Comparison of ENCODE assay signal across 27 cellular contexts in genomic region chr13:113507564-113508210, GRCh38.
"Had no signal": no experiment of that assay in that cellular context is flagged by ENCODE, and none has a peak within 500 bp of the region (broad histone marks: within the 10 kb centered on the region; RNA-seq: fewer than 3 reads in every experiment).

No MANE protein-coding gene starts in this region.

- H3K27ac Mint-ChIP-seq: activated CD4-positive, alpha-beta memory T cell treated with anti-CD3 and anti-CD28 coated beads for 36 hours; activated CD4-positive, alpha-beta T cell treated with anti-CD3 and anti-CD28 coated beads, Interleukin-2, amount 10 ng/mL, durations not matched to agents 24 days and 14 days; activated T-helper 17 cell treated with anti-CD3 and anti-CD28 coated beads, Interleukin-2, amount 50 U/mL, for 72 hours; mesothelial cell of epicardium; stimulated activated memory B cell treated with anti-CD40 and anti-IgM and Interleukin-4, amounts not matched to agents 10 μg/mL and 1 μg/mL and 100 μg/mL, for 72 hours; T-helper 2 cell treated with Interferon-gamma antibody and Interleukin-4, amounts not matched to agents 5 μg/mL and 100 μg/mL, for 36 hours had no signal

- H3K9me3 ChIP-seq: esophagus squamous epithelium, left lung, right lobe of liver, stomach, thyroid gland, upper lobe of right lung had no signal

- H3K36me3 ChIP-seq: neural progenitor cell had no signal

- H3K27ac ChIP-seq: brain microvascular endothelial cell, esophagus squamous epithelium, left lung, neural progenitor cell, right lobe of liver, stomach, thyroid gland, upper lobe of right lung, VCaP had no signal

- H3K4me3 Mint-ChIP-seq: activated CD4-positive, alpha-beta memory T cell treated with anti-CD3 and anti-CD28 coated beads for 36 hours; activated CD4-positive, alpha-beta T cell treated with anti-CD3 and anti-CD28 coated beads, Interleukin-2, amount 10 ng/mL, durations not matched to agents 24 days and 14 days; activated T-cell treated with anti-CD3 and anti-CD28 coated beads, Interleukin-2, amount 50 U/mL, for 4 hours; activated T-helper 17 cell treated with anti-CD3 and anti-CD28 coated beads, Interleukin-2, amount 50 U/mL, for 72 hours; mesothelial cell of epicardium; naive thymus-derived CD4-positive, alpha-beta T cell; neural progenitor cell; stimulated activated memory B cell treated with anti-CD40 and anti-IgM and Interleukin-4, amounts not matched to agents 10 μg/mL and 1 μg/mL and 100 μg/mL, for 72 hours; T-helper 2 cell treated with Interferon-gamma antibody and Interleukin-4, amounts not matched to agents 5 μg/mL and 100 μg/mL, for 36 hours had no signal

- H3K27me3 Mint-ChIP-seq: activated CD4-positive, alpha-beta memory T cell treated with anti-CD3 and anti-CD28 coated beads for 36 hours; activated CD4-positive, alpha-beta T cell treated with anti-CD3 and anti-CD28 coated beads, Interleukin-2, amount 10 ng/mL, durations not matched to agents 24 days and 14 days; activated T-helper 17 cell treated with anti-CD3 and anti-CD28 coated beads, Interleukin-2, amount 50 U/mL, for 72 hours; naive thymus-derived CD4-positive, alpha-beta T cell; stimulated activated memory B cell treated with anti-CD40 and anti-IgM and Interleukin-4, amounts not matched to agents 10 μg/mL and 1 μg/mL and 100 μg/mL, for 72 hours had no signal

- H3K9ac ChIP-seq: neural progenitor cell had no signal

- H3K4me3 ChIP-seq: esophagus squamous epithelium, left lung, lung, neural progenitor cell, right lobe of liver, skin epidermis, stomach, thyroid gland, upper lobe of right lung had no signal

- H3K9me3 Mint-ChIP-seq: activated CD4-positive, alpha-beta memory T cell treated with anti-CD3 and anti-CD28 coated beads for 36 hours; activated CD4-positive, alpha-beta T cell treated with anti-CD3 and anti-CD28 coated beads, Interleukin-2, amount 10 ng/mL, durations not matched to agents 24 days and 14 days; activated T-cell treated with anti-CD3 and anti-CD28 coated beads, Interleukin-2, amount 50 U/mL, for 4 hours; activated T-helper 17 cell treated with anti-CD3 and anti-CD28 coated beads, Interleukin-2, amount 50 U/mL, for 72 hours; mesothelial cell of epicardium; naive thymus-derived CD4-positive, alpha-beta T cell; neural progenitor cell; stimulated activated memory B cell treated with anti-CD40 and anti-IgM and Interleukin-4, amounts not matched to agents 10 μg/mL and 1 μg/mL and 100 μg/mL, for 72 hours; T-helper 2 cell treated with Interferon-gamma antibody and Interleukin-4, amounts not matched to agents 5 μg/mL and 100 μg/mL, for 36 hours had no signal

- H3K4me1 Mint-ChIP-seq: activated CD4-positive, alpha-beta T cell treated with anti-CD3 and anti-CD28 coated beads, Interleukin-2, amount 10 ng/mL, durations not matched to agents 24 days and 14 days; activated T-helper 17 cell treated with anti-CD3 and anti-CD28 coated beads, Interleukin-2, amount 50 U/mL, for 72 hours; mesothelial cell of epicardium; stimulated activated memory B cell treated with anti-CD40 and anti-IgM and Interleukin-4, amounts not matched to agents 10 μg/mL and 1 μg/mL and 100 μg/mL, for 72 hours had no signal

- DNase-seq: activated CD4-positive, alpha-beta memory T cell treated with anti-CD3 and anti-CD28 coated beads for 36 hours; activated CD4-positive, alpha-beta T cell treated with anti-CD3 and anti-CD28 coated beads, Interleukin-2, amount 10 ng/mL, durations not matched to agents 24 days and 14 days; activated gamma-delta T cell treated with Interleukin-2 at 50 U/mL for 16 hours; activated naive CD4-positive, alpha-beta T cell treated with anti-CD3 and anti-CD28 coated beads, Interleukin-2, amount 50 U/mL, for 16 hours; activated T-cell treated with anti-CD3 and anti-CD28 coated beads, Interleukin-2, amount 50 U/mL, for 4 hours; amniotic stem cell; brain microvascular endothelial cell; cortex of kidney; esophagus squamous epithelium; foreskin melanocyte; naive thymus-derived CD4-positive, alpha-beta T cell; stimulated activated CD4-positive, alpha-beta T cell treated with anti-CD3 and anti-CD28 coated beads, Interleukin-4, amount 100 ng/mL, for 4 hours; stimulated activated CD8-positive, alpha-beta memory T cell treated with anti-CD3 and anti-CD28 coated beads, Interleukin-4, amount 100 ng/mL, for 48 hours; stomach; T-helper 1 cell; thyroid gland; upper lobe of right lung had no signal

- H3K27me3 ChIP-seq: brain microvascular endothelial cell, esophagus squamous epithelium, left lung, neural progenitor cell, right lobe of liver, stomach, thyroid gland, upper lobe of right lung had no signal

- H3K4me1 ChIP-seq: esophagus squamous epithelium, neural progenitor cell, right lobe of liver, stomach, thyroid gland, upper lobe of right lung had no signal
